ENCODE assay signal across 1 cellular context in genomic region chr10:68508090-68508489, GRCh38.
TF ChIP-seq lines count a peak whose summit lies in the region.

No MANE protein-coding gene starts in this region.

TF ChIP-seq in GM23338, 12 proteins besides CTCF, POLR2A, EP300 and RAD21 (continued from another document):
- no peak for TF ChIP-seq ETS1 (IDR thresholded peaks at IDR 0.05)
- TF ChIP-seq ZNF114 (CRISPR knock-in tag; IDR thresholded peaks at IDR 0.05) = no peak
- TF ChIP-seq JUNB (IDR thresholded peaks at IDR 0.05; ENCODE audit: unreplicated experiment) = no peak
- no peak for TF ChIP-seq EZH2phosphoT487 (IDR thresholded peaks at IDR 0.05; ENCODE audit: unreplicated experiment)
- no peak for TF ChIP-seq EZH2 (IDR thresholded peaks at IDR 0.05; ENCODE audit: low read depth, unreplicated experiment)
- TF ChIP-seq ZNF331 (CRISPR knock-in tag; IDR thresholded peaks at IDR 0.05; ENCODE audit: low read depth) = no peak
